27 cellular contexts compared by ENCODE assay signal in the genomic region with DNA sequence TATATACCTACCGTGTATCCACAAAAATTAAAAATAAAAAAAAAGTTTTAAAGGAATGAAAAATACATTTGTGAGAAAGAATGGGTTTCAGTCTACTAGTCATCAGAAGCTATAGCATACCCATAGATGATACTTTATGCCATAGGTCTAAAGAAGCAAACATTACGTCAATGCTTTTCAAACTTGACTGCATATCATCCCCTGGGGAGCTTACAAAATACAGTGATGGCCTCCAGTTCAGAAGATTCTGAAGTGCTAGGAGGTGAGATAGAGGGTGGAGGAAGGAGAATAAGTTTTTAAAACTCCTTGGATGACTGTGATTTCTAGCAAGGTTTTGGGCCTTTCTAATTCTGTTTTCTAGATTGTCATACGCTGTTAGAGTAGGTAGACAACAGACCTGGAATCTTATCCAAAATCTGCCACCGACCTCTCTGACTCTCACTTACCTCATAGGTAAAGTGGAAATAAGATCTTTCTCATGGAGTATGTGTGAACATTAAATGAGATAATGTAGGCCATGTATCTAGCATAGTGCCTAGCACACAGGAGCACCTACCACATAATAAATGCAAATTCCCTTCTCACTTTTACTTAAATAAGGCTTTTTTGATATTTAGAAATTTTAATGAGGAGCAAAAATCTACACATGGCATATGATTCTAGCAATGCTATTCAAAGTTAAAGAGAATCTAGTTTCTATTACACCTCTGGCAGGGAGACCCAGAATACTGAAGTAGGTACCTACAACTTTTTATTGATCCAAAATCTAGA.
"Had no signal": no experiment of that assay in that cellular context is flagged by ENCODE, and none has a peak within 500 bp of the region (broad histone marks: within the 10 kb centered on the region; RNA-seq: fewer than 3 reads in every experiment).

No MANE protein-coding gene starts in this region.

- DNase-seq: cortex of kidney; effector memory CD8-positive, alpha-beta T cell; erythroblast; esophagus squamous epithelium; foreskin melanocyte; glutamatergic neuron; heart right ventricle; hypothalamus; immature natural killer cell; islet precursor cell; kidney glomerular epithelial cell; mucosa of descending colon; naive thymus-derived CD4-positive, alpha-beta T cell; sigmoid colon; stimulated activated CD4-positive, alpha-beta T cell treated with anti-CD3 and anti-CD28 coated beads, Interleukin-2, amount 100 ng/mL, for 24 hours; stimulated activated CD4-positive, alpha-beta T cell treated with anti-CD3 and anti-CD28 coated beads, Interleukin-4, amount 100 ng/mL, for 24 hours; stimulated activated naive CD8-positive, alpha-beta T cell treated with anti-CD3 and anti-CD28 coated beads, Interleukin-15, Interleukin-2, amounts not matched to agents 100 U/mL and 50 U/mL, for 24 hours; upper lobe of left lung had no signal

- H3K27ac Mint-ChIP-seq: effector memory CD8-positive, alpha-beta T cell; immature natural killer cell; memory B cell; naive thymus-derived CD4-positive, alpha-beta T cell; nephron; neural progenitor cell; stimulated activated effector memory CD8-positive, alpha-beta T cell treated with anti-CD3 and anti-CD28 coated beads, Interleukin-12 subunit alpha, Interleukin-12 subunit beta, amount 100 ng/mL, for 72 hours had no signal

- H3K9me3 Mint-ChIP-seq: effector memory CD8-positive, alpha-beta T cell; immature natural killer cell; memory B cell; naive thymus-derived CD4-positive, alpha-beta T cell; nephron; neural progenitor cell; stimulated activated effector memory CD8-positive, alpha-beta T cell treated with anti-CD3 and anti-CD28 coated beads, Interleukin-12 subunit alpha, Interleukin-12 subunit beta, amount 100 ng/mL, for 72 hours had no signal

- H3K9me3 ChIP-seq: esophagus squamous epithelium, heart right ventricle, mucosa of descending colon, prostate gland, right atrium auricular region, sigmoid colon, thoracic aorta, tibial nerve, upper lobe of left lung had no signal

- ATAC-seq: effector memory CD8-positive, alpha-beta T cell; mucosa of descending colon; naive thymus-derived CD4-positive, alpha-beta T cell; stimulated activated effector memory CD8-positive, alpha-beta T cell treated with anti-CD3 and anti-CD28 coated beads, Interleukin-12 subunit alpha, Interleukin-12 subunit beta, amount 100 ng/mL, for 72 hours; stimulated activated naive CD8-positive, alpha-beta T cell treated with anti-CD3 and anti-CD28 coated beads, Interleukin-15, Interleukin-2, amounts not matched to agents 100 U/mL and 50 U/mL, for 24 hours had no signal

- H3K27me3 ChIP-seq: esophagus squamous epithelium, heart right ventricle, neural progenitor cell, right atrium auricular region, sigmoid colon, tibial nerve, upper lobe of left lung had no signal

- H3K4me3 ChIP-seq: esophagus squamous epithelium, heart right ventricle, lung, mucosa of descending colon, neural progenitor cell, prostate gland, right atrium auricular region, sigmoid colon, thoracic aorta, tibial nerve, upper lobe of left lung had no signal

- H3K4me1 Mint-ChIP-seq: memory B cell, nephron, neural progenitor cell had no signal

- H2AFZ ChIP-seq: neural progenitor cell had no signal

- H3K4me3 Mint-ChIP-seq: effector memory CD8-positive, alpha-beta T cell; immature natural killer cell; memory B cell; naive thymus-derived CD4-positive, alpha-beta T cell; nephron; neural progenitor cell; stimulated activated effector memory CD8-positive, alpha-beta T cell treated with anti-CD3 and anti-CD28 coated beads, Interleukin-12 subunit alpha, Interleukin-12 subunit beta, amount 100 ng/mL, for 72 hours had no signal

- H3K4me1 ChIP-seq: esophagus squamous epithelium, neural progenitor cell, prostate gland, right atrium auricular region, sigmoid colon, tibial nerve, upper lobe of left lung had no signal

- H3K36me3 ChIP-seq: prostate gland had no signal

- H3K4me2 ChIP-seq: neural progenitor cell had no signal

- H3K27ac ChIP-seq: esophagus squamous epithelium, neural progenitor cell, prostate gland, right atrium auricular region, sigmoid colon, thoracic aorta, tibial nerve, upper lobe of left lung had no signal

- H3K27me3 Mint-ChIP-seq: effector memory CD8-positive, alpha-beta T cell; memory B cell; naive thymus-derived CD4-positive, alpha-beta T cell had no signal
